In the genomic region with DNA sequence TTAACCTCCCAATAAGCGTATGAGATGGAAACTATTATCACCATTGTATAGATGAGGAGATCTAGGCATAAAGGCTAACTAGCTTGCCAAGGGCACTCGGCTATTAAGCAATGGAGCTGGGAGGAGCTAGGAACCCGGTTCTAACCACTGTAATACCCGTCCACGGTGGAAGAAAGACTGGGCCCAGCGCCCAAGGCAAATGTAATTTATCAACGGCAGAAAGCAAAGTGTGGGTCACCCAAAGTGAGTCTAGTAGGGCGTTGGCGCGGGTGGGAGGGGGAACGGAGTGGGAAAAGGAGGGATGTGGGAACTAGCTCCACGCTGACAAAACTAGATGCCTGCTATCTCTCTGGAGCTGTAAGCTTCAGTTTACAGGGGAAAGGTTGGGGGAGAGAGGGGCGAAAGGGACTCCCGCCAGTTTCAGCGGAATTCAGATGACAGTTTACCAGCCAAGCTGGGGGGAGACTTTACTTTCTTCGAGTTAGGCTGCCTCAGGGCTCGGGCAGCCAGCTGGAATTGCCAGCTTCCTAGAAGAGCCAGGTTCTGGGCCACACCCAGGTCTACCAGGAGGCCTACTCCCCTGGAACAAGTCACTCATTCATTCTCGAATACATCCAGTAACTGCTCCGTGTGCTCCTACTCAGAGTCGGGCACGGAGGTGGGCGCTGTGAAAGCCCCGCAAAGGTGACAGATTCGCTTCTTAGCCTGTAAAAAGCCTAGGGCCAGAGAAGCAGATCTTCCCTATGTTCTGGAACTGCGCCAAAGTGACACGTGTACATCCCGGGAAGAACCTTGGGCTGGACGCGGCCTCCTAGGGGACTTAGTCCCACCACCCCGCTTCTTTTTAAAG, we compare ENCODE assay signal across 8 cellular contexts. TPM values are rescaled to one million over a fixed set of nuclear protein-coding genes. Genes with fewer than 3 reads are reported as not detected.
DNase-seq lines count a peak whose midpoint lies in the region; ATAC-seq and TF ChIP-seq lines count a peak whose summit lies in the region.

No MANE protein-coding gene starts in this region.

- DNase-seq in AG04449 (ENCODE audit: low read depth, low spot score) (no peak), GM12865 (ENCODE audit: low read depth) (peak; percentile 42), NCI-H2171 treated with DMSO at 0.1 percent for 48 hours (lab: John Stamatoyannopoulos, UW) (peak; percentile 16), amniotic epithelial cell (ENCODE audit: low read depth) (peak; percentile 77), hepatic stellate cell (ENCODE audit: low spot score) (peak; percentile 57), sciatic nerve (ENCODE audit: low spot score) (no peak), middle frontal gyrus (ENCODE audit: extremely low spot score, low spot score) (no peak)

- TF ChIP-seq CTCF in AG04449 (IDR thresholded peaks at IDR 0.05; ENCODE audit: insufficient read depth, low read length, missing control alignments): no peak
- no peak for TF ChIP-seq CTCF in GM12865 (IDR thresholded peaks at IDR 0.05; ENCODE audit: insufficient read depth, low read depth, low read length, missing control alignments)

- POLR2A ChIA-PET in AG04449 (lab: Yijun Ruan, JAX): interaction anchor here (0.6 to 1.7 kb wide), 7 partner anchors 8 to 844 kb away, joined by 3 to 9 read pairs (median 3); no protein-coding TSS in a partner anchor

- peak; percentile 47 for ATAC-seq in sciatic nerve
- no peak for ATAC-seq in HG02938 (IDR thresholded peaks at IDR 0.05; ENCODE audit: unreplicated experiment)

- CTCF ChIA-PET in AG04449 (lab: Yijun Ruan, JAX): interaction anchor here (0.8 to 6.9 kb wide), 27 partner anchors 12 to 302 kb away, joined by 3 to 139 read pairs (median 8); partner anchors contain the start of genes ACSF2, CACNA1G, CHAD and EME1

- H3K4me3 ChIP-seq in AG04449 (ENCODE audit: low read depth, low read length) (peak overlapping the region; percentile 94), GM12865 (ENCODE audit: low read depth, low read length) (peak overlapping the region; percentile 96)

- intact Hi-C loops in sciatic nerve (cut with DNase I): no loop called here

RNA-seq across cellular contexts. Expression of gene LRRC59, which starts 0.8 kb away (rescaled TPM):
- total RNA-seq in sciatic nerve: 33.6 TPM

RNA-seq across cellular contexts. Expression of gene EME1, which starts 23.5 kb away (rescaled TPM):
- 1.5 TPM for total RNA-seq in sciatic nerve

RNA-seq across cellular contexts. Expression of gene MRPL27, which starts 23.5 kb away (rescaled TPM):
- 41.2 TPM for total RNA-seq in sciatic nerve

RNA-seq across cellular contexts. Expression of gene ACSF2, which starts 29.5 kb away (rescaled TPM):
- total RNA-seq in sciatic nerve: 37.8 TPM

RNA-seq across cellular contexts. Expression of gene XYLT2, which starts 50.6 kb away (rescaled TPM):
- total RNA-seq in sciatic nerve: 20.0 TPM

Comparison
In these comparisons a context has a peak if more than half of its experiments do, and no peak if none do; other contexts are left out.
1. DNase-seq: peak in GM12865 (single experiment), NCI-H2171 treated with DMSO at 0.1 percent for 48 hours (single experiment), amniotic epithelial cell (single experiment) and hepatic stellate cell (single experiment); none in AG04449 (single experiment), sciatic nerve (single experiment) and middle frontal gyrus (single experiment).